ENCODE assay signal across 9 cellular contexts in the genomic region with DNA sequence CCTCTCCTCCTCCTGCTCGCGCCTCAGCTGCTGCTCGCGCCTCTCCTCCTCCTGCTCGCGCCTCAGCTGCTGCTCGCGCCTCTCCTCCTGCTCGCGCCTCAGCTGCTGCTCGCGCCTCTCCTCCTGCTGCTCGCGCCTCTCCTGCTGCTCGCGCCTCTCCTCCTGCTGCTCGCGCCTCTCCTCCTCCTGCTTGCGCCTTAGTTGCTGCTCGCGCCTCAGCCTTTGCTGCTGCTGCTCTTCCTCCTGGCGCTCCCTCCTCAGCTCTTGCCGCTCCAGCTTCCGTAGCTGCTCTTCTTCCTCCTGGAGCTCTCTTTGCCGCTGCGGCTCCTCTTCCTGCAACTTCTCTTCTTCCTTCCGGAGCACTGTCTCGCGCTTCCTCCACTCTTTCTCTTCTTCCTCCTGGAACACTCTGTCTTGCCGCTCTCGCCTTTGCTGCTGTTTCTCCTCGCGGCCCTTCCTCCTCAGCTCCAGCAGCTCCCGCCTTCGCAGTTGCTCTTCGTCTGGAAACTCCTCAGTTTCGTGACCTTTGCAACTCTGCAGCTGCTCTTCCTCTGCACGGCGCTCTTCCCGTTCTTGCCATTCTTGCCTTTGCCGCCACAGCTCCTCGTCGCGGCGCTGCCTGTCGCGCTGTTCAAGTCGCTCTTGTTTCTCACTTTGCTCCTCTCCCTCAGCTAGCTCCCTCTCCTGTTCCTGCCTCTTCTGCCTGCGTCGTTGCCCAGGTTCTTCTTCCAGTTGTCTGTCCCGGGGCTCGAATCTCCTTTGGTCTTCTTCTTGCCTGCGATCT. TPM values are rescaled to one million over a fixed set of nuclear protein-coding genes. Genes with fewer than 3 reads are reported as not detected.
DNase-seq lines count a peak whose midpoint lies in the region; ATAC-seq and TF ChIP-seq lines count a peak whose summit lies in the region.
"Had no signal": no experiment of that assay in that cellular context is flagged by ENCODE, and none has a peak within 500 bp of the region (broad histone marks: within the 10 kb centered on the region; RNA-seq: fewer than 3 reads in every experiment).

No MANE protein-coding gene starts in this region.

- H3K36me3 ChIP-seq in endodermal cell (ENCODE audit: control insufficient read depth, insufficient read depth, low read length) = no peaks in the 10 kb centered on the region
- H3K36me3 ChIP-seq in psoas muscle (ENCODE audit: insufficient read depth in 1 of 2, low read depth in 1 of 2) = no peaks in the 10 kb centered on the region

- no peaks in the 10 kb centered on the region for H3K9me3 Mint-ChIP-seq in endodermal cell

- H3K27me3 Mint-ChIP-seq in endodermal cell (ENCODE audit: insufficient read depth) = peaks cover 17% of the 10 kb centered on the region

- no peak overlapping the region for H3K9ac ChIP-seq in endodermal cell (ENCODE audit: extremely low read depth, low read length, poor library complexity, severe bottlenecking)

- H3K36me3 Mint-ChIP-seq in endodermal cell (ENCODE audit: low read depth) = no peaks in the 10 kb centered on the region

- no peaks in the 10 kb centered on the region for H3K4me1 Mint-ChIP-seq in endodermal cell

- no peak overlapping the region for H3K4me3 Mint-ChIP-seq in endodermal cell

- H3K9me3 ChIP-seq in endodermal cell (ENCODE audit: control insufficient read depth, low read length) (peaks cover 37% of the 10 kb centered on the region), psoas muscle (peaks cover 5% of the 10 kb centered on the region)

- peak; percentile 23 for TF ChIP-seq CTCF in endodermal cell (conservative IDR thresholded peaks at IDR 0.05)
- no peak for TF ChIP-seq CTCF in psoas muscle (IDR thresholded peaks at IDR 0.05)

- H3K27me3 ChIP-seq in endodermal cell (ENCODE audit: control insufficient read depth, insufficient read depth, low read length, poor library complexity, severe bottlenecking) = peaks cover 94% of the 10 kb centered on the region
- H3K27me3 ChIP-seq in psoas muscle (ENCODE audit: insufficient read depth in 3 of 3, low read length in 2 of 3) = peaks cover 12 to 96% (median 42%) of the 10 kb centered on the region in 3 donors

- WGBS in endodermal cell (ENCODE audit: insufficient coverage in 1 of 2, insufficient read length in 1 of 2), 2 experiments = 24 to 51% methylated on average over 53 of the region's 53 CpGs
- WGBS in psoas muscle, 3 donors = 1 to 2% (median 2%) methylated on average over 52 to 53 of the region's 53 CpGs

- ATAC-seq in psoas muscle = no peak
- no peak for ATAC-seq in HG02970 (IDR thresholded peaks at IDR 0.05; ENCODE audit: low FRiP score, unreplicated experiment)
- no peak for ATAC-seq in HG02870 (IDR thresholded peaks at IDR 0.05; ENCODE audit: unreplicated experiment)
- ATAC-seq in GM21619 (IDR thresholded peaks at IDR 0.05; ENCODE audit: unreplicated experiment) = no peak

- no peak overlapping the region for H3K27ac ChIP-seq in endodermal cell (ENCODE audit: low read depth, low read length)
- H3K27ac ChIP-seq in psoas muscle = no peak overlapping the region

- H3K4me3 ChIP-seq in endodermal cell (ENCODE audit: low read length) (no peak overlapping the region), psoas muscle (peak overlapping the region; percentile 56)

- no peak overlapping the region for H3K27ac Mint-ChIP-seq in endodermal cell

- in situ Hi-C loops in KBM-7 (cut with MboI; ENCODE audit: low pct_unique_long_range_greater_than_20kb, low sequenced_read_pairs) = no loop called here

- H3K4me1 ChIP-seq in endodermal cell (ENCODE audit: control insufficient read depth, insufficient read depth, low read length) (no peaks in the 10 kb centered on the region), psoas muscle (no peaks in the 10 kb centered on the region)

- peak; percentile 38 for DNase-seq in DMS53 treated with DMSO at 0.1 percent for 48 hours (lab: John Stamatoyannopoulos, UW; ENCODE audit: unreplicated experiment)
- peak; percentile 25 for DNase-seq in KBM-7
- peak; percentile 72 for DNase-seq in endodermal cell
- no peak for DNase-seq in psoas muscle

- intact Hi-C loops in psoas muscle (cut with DNase I) = no loop called here

RNA-seq across cellular contexts. Expression of gene TCHH, which starts 3.0 kb away (rescaled TPM):
- total RNA-seq in endodermal cell (under 1 TPM; 0.09 TPM), psoas muscle (under 1 TPM in 2 of 4 donors, not detected in 2; 0.04 TPM)
- not detected for polyA plus RNA-seq in endodermal cell (2013, experiment 1 of 2)
- not detected for polyA plus RNA-seq in endodermal cell (2013, experiment 2 of 2)
- polyA plus RNA-seq in psoas muscle = under 1 TPM in 2 of 3 donors, not detected in 1; 0.01 to 0.03 TPM

RNA-seq across cellular contexts. Expression of gene TCHHL1, which starts 23.4 kb away (rescaled TPM):
- total RNA-seq in endodermal cell (not detected), psoas muscle (not detected)
- polyA plus RNA-seq in endodermal cell (2013, experiment 1 of 2) = not detected
- not detected for polyA plus RNA-seq in endodermal cell (2013, experiment 2 of 2)
- not detected for polyA plus RNA-seq in psoas muscle
- total RNA-seq: lung microvascular endothelial cell, subcutaneous adipose tissue had no signal

RNA-seq across cellular contexts. Expression of gene RPTN, which starts 46.7 kb away (rescaled TPM):
- total RNA-seq in endodermal cell (not detected), psoas muscle (not detected)
- not detected for polyA plus RNA-seq in endodermal cell (2013, experiment 1 of 2)
- polyA plus RNA-seq in endodermal cell (2013, experiment 2 of 2) = not detected
- polyA plus RNA-seq in psoas muscle = not detected
- total RNA-seq: lung microvascular endothelial cell had no signal

Comparison
In these comparisons a context has a peak if more than half of its experiments do, and no peak if none do; other contexts are left out.
1. DNase-seq: peak in DMS53 treated with DMSO at 0.1 percent for 48 hours (single experiment), KBM-7 (single experiment) and endodermal cell (single experiment); none in psoas muscle (0 of 2).